In genomic region chrX:46758163-46758955, GRCh38 we compare ENCODE assay signal across 8 cellular contexts. TPM values are rescaled to one million over a fixed set of nuclear protein-coding genes. Genes with fewer than 3 reads are reported as not detected.
A peak's percentile ranks its signal among the peaks of the same experiment; 100 is the strongest.
DNase-seq lines count a peak whose midpoint lies in the region; ATAC-seq and TF ChIP-seq lines count a peak whose summit lies in the region.

No MANE protein-coding gene starts in this region.

- H3K4me3 Mint-ChIP-seq in T-helper 17 cell, result peak overlapping the region; percentile 93

- H3K36me3 ChIP-seq in colonic mucosa (no peaks in the 10 kb centered on the region), testis (ENCODE audit: low read depth, missing control alignments) (no peaks in the 10 kb centered on the region)

- no peaks in the 10 kb centered on the region for H3K27me3 Mint-ChIP-seq in T-helper 17 cell

- peak; percentile 6 for DNase-seq in activated gamma-delta T cell treated with Interleukin-2 at 50 U/mL for 16 hours
- no peak for DNase-seq in activated gamma-delta T cell (lab: John Stamatoyannopoulos, UW)
- DNase-seq in T-helper 17 cell, result peak in 1 of 3 donors; percentile 10
- no peak for DNase-seq in colonic mucosa
- DNase-seq in testis, result peak; percentile 13
- no peak for DNase-seq in DMS153 treated with DMSO at 0.1 percent for 48 hours (lab: John Stamatoyannopoulos, UW; ENCODE audit: unreplicated experiment)

- intact Hi-C loops in colonic mucosa (cut with DNase I) (loop anchor here (5.0 kb wide), 1 partner anchor 334 kb away; no protein-coding TSS in a partner anchor), testis (cut with DNase I; ENCODE audit: low total_unique reads) (no loop called here)

- 0 to 11% methylated on average over 9 to 26 of the region's 47 CpGs for WGBS in testis, 2 donors

- H3K4me3 ChIP-seq in colonic mucosa, result peak overlapping the region; percentile 36
- peak overlapping the region; percentile 43 for H3K4me3 ChIP-seq in mononuclear cell (ENCODE audit: low read length)
- peak overlapping the region; percentile 48 to 49 for H3K4me3 ChIP-seq in testis

- H3K27me3 ChIP-seq in colonic mucosa (no peaks in the 10 kb centered on the region), mononuclear cell (ENCODE audit: insufficient read depth, low read length) (no peaks in the 10 kb centered on the region), testis (no peaks in the 10 kb centered on the region)

- ATAC-seq in HG03135 (IDR thresholded peaks at IDR 0.05; ENCODE audit: unreplicated experiment) (peak; percentile 30), T-helper 17 cell (peak; percentile 35)

- TF ChIP-seq POLR2A in testis (IDR thresholded peaks at IDR 0.05), result no peak

- H3K4me1 ChIP-seq in colonic mucosa (no peaks in the 10 kb centered on the region), mononuclear cell (ENCODE audit: insufficient read depth, low read length) (peaks cover 29% of the 10 kb centered on the region), testis (no peaks in the 10 kb centered on the region)

- no peak overlapping the region for H3K27ac ChIP-seq in colonic mucosa
- H3K27ac ChIP-seq in testis, result no peak overlapping the region

- H3K27ac Mint-ChIP-seq in T-helper 17 cell, result no peak overlapping the region

- no peaks in the 10 kb centered on the region for H3K36me3 Mint-ChIP-seq in T-helper 17 cell (ENCODE audit: low read depth)

- peak overlapping the region in 1 of 2 donors; percentile 50 for H3K9ac ChIP-seq in colonic mucosa (ENCODE audit: low read depth in 2 of 2, low read length in 2 of 2)

- H3K9me3 ChIP-seq in T-helper 17 cell (ENCODE audit: control insufficient read depth, low read length, poor library complexity, severe bottlenecking) (no peaks in the 10 kb centered on the region), colonic mucosa (no peaks in the 10 kb centered on the region), mononuclear cell (ENCODE audit: low read depth, low read length) (no peaks in the 10 kb centered on the region), testis (no peaks in the 10 kb centered on the region)

- TF ChIP-seq CTCF in colonic mucosa (IDR thresholded peaks at IDR 0.05) (no peak), testis (IDR thresholded peaks at IDR 0.05) (no peak)

- H3K4me1 Mint-ChIP-seq in T-helper 17 cell, result peaks cover 10% of the 10 kb centered on the region

RNA-seq across cellular contexts. Expression of gene SLC9A7, which starts 0.6 kb away (rescaled TPM):
- total RNA-seq in T-helper 17 cell (1 to 10 TPM; 1.6 to 2.8 TPM), colonic mucosa (1 to 10 TPM; 1.4 to 2.2 TPM), mononuclear cell (12.5 TPM), testis (1 to 10 TPM; 7.4 to 8.1 TPM)
- polyA plus RNA-seq in testis (ENCODE audit: insufficient read depth, low read depth, low replicate concordance), result 2.6 TPM

Comparison
In these comparisons a context has a peak if more than half of its experiments do, and no peak if none do; other contexts are left out.
1. DNase-seq: peak in activated gamma-delta T cell treated with Interleukin-2 at 50 U/mL for 16 hours (single experiment) and testis (single experiment); none in activated gamma-delta T cell (single experiment), colonic mucosa (single experiment) and DMS153 treated with DMSO at 0.1 percent for 48 hours (single experiment).
2. Peak in every context shown above with its lines, with median percentiles within 50 percentile points of each other: H3K4me3 ChIP-seq.